In the genomic region with DNA sequence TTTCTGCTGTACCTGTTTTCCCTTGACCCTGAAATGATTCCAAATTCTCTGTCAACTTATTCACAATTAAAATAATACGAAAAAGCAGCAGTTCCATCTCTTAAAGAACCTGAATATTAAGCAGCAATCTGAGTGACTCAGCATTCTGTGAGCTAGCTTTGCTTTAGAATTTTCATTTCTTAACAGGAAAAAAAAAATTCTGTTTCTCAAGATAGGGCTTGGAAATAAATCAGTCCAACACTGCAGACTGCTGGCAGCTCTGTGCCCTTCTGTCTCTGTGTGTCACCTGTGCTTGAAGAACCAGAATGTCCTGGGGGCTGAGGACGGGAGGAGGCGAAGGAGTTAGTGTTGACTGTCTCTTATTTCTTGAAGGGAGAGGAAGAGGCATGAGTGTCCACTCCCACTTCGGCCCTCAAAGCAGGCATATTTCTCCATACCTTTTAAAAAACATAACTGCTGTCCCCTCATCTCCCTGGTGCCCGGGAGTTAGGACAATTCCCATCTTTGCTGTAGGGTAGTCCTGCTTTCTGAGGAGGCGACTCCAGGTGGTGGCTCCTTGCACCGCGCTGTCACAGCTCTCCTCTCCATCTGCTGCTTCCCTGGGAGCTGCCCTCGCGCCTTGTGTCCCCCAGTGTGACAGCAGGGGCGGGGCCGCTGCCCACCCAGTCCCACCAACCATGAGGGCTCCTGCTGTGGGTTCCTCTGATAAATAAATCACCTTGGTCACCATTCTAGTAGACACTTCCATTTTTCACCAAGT, we compare ENCODE assay signal across 11 cellular contexts.
DNase-seq lines count a peak whose midpoint lies in the region; ATAC-seq, FAIRE-seq and TF ChIP-seq lines count a peak whose summit lies in the region.
"Had no signal": no experiment of that assay in that cellular context is flagged by ENCODE, and none has a peak within 500 bp of the region (broad histone marks: within the 10 kb centered on the region; RNA-seq: fewer than 3 reads in every experiment).

No MANE protein-coding gene starts in this region.

- peak overlapping the region; percentile 33 for H3K9ac ChIP-seq in astrocyte (ENCODE audit: low read length)

- H4K20me1 ChIP-seq in astrocyte (ENCODE audit: insufficient read depth, low read length), result no peaks in the 10 kb centered on the region

- H3K9me3 Mint-ChIP-seq in astrocyte (ENCODE audit: unreplicated experiment), result no peaks in the 10 kb centered on the region
- H3K9me3 Mint-ChIP-seq: activated T-helper 2 cell treated with anti-CD3 and anti-CD28 coated beads, Interferon-gamma antibody, Interleukin-2, Interleukin-4, amounts not matched to agents 10 μg/mL and 5 μg/mL and 100 μg/mL, durations not matched to agents 14 hours and 24 hours and 36 hours had no signal

- H3K4me3 ChIP-seq in astrocyte (ENCODE audit: insufficient read depth, low read depth, low read length) (no peak overlapping the region), testis (no peak overlapping the region)

- H3K27me3 ChIP-seq in astrocyte (ENCODE audit: insufficient read depth, low read length) (no peaks in the 10 kb centered on the region), testis (no peaks in the 10 kb centered on the region)

- WGBS in testis, 2 donors, result 79 to 80% methylated on average over 12 of the region's 12 CpGs

- no peak for TF ChIP-seq CTCF in astrocyte (IDR thresholded peaks at IDR 0.05; ENCODE audit: insufficient read depth, low read depth, low read length)
- TF ChIP-seq CTCF in testis (IDR thresholded peaks at IDR 0.05), result no peak

- H3K36me3 Mint-ChIP-seq in astrocyte (ENCODE audit: low read depth, unreplicated experiment), result peaks cover 2% of the 10 kb centered on the region

- peaks cover 3% of the 10 kb centered on the region for H3K27me3 Mint-ChIP-seq in astrocyte (ENCODE audit: low read depth, unreplicated experiment)

- H3K9me3 ChIP-seq in astrocyte (ENCODE audit: insufficient read depth, low read depth, low read length) (no peaks in the 10 kb centered on the region), testis (no peaks in the 10 kb centered on the region)

- H3K27ac Mint-ChIP-seq in astrocyte (ENCODE audit: unreplicated experiment), result peak overlapping the region; percentile 7
- H3K27ac Mint-ChIP-seq: activated T-helper 2 cell treated with anti-CD3 and anti-CD28 coated beads, Interferon-gamma antibody, Interleukin-2, Interleukin-4, amounts not matched to agents 10 μg/mL and 5 μg/mL and 100 μg/mL, durations not matched to agents 14 hours and 24 hours and 36 hours had no signal

- H3K4me1 Mint-ChIP-seq in astrocyte (ENCODE audit: low read depth, unreplicated experiment), result peaks cover 5% of the 10 kb centered on the region

- no peak for TF ChIP-seq POLR2A in testis (IDR thresholded peaks at IDR 0.05)

- H3K4me2 ChIP-seq in astrocyte (ENCODE audit: low read length), result peak overlapping the region; percentile 38

- H3K4me1 ChIP-seq in astrocyte (ENCODE audit: insufficient read depth, low read length) (no peaks in the 10 kb centered on the region), testis (no peaks in the 10 kb centered on the region)

- H2AFZ ChIP-seq in astrocyte (ENCODE audit: low read depth, low read length), result peak overlapping the region; percentile 7

- DNase-seq in NCI-H345 (lab: John Stamatoyannopoulos, UW) (peak; percentile 10), NCI-H345 treated with DMSO at 0.1 percent for 48 hours (lab: John Stamatoyannopoulos, UW; ENCODE audit: unreplicated experiment) (no peak), astrocyte (ENCODE audit: low read depth) (no peak), left ventricle myocardium superior (no peak), testis (peak; percentile 57), GOT3 (lab: John Stamatoyannopoulos, UW) (no peak), NCI-H2029 (lab: John Stamatoyannopoulos, UW) (no peak)
- DNase-seq in stimulated activated CD8-positive, alpha-beta memory T cell treated with anti-CD3 and anti-CD28 coated beads, Interleukin-4, amount 100 ng/mL, for 48 hours, result no peak
- DNase-seq: stimulated activated CD4-positive, alpha-beta T cell treated with anti-CD3 and anti-CD28 coated beads, Interleukin-4, amount 100 ng/mL, for 24 hours had no signal

- H3K79me2 ChIP-seq in astrocyte (ENCODE audit: insufficient read depth, low read length), result no peaks in the 10 kb centered on the region

- intact Hi-C loops in left ventricle myocardium superior (cut with micrococcal nuclease), result no loop called here
- intact Hi-C loops in testis (cut with DNase I; ENCODE audit: low total_unique reads), result no loop called here

- peak; percentile 52 for ATAC-seq in left ventricle myocardium superior

- H3K36me3 ChIP-seq in astrocyte (ENCODE audit: insufficient read depth, low read length), result no peaks in the 10 kb centered on the region
- H3K36me3 ChIP-seq in testis (ENCODE audit: low read depth, missing control alignments), result no peaks in the 10 kb centered on the region

- FAIRE-seq in astrocyte (lab: Jason Lieb, UNC), result no peak
- FAIRE-seq: keratinocyte had no signal

- H3K27ac ChIP-seq in astrocyte (ENCODE audit: low read depth, low read length) (no peak overlapping the region), testis (no peak overlapping the region)

- no peak overlapping the region for H3K4me3 Mint-ChIP-seq in astrocyte (ENCODE audit: unreplicated experiment)

Comparison
In these comparisons a context has a peak if more than half of its experiments do, and no peak if none do; other contexts are left out.
1. DNase-seq: peak in NCI-H345 (single experiment) and testis (single experiment); none in NCI-H345 treated with DMSO at 0.1 percent for 48 hours (single experiment), astrocyte (single experiment), left ventricle myocardium superior (single experiment), GOT3 (single experiment), stimulated activated CD8-positive, alpha-beta memory T cell treated with anti-CD3 and anti-CD28 coated beads, Interleukin-4, amount 100 ng/mL, for 48 hours (single experiment) and NCI-H2029 (single experiment).